26 cellular contexts compared by ENCODE assay signal in genomic region chr2:70496819-70497218, GRCh38.
DNase-seq lines count a peak whose midpoint lies in the region; ATAC-seq lines count a peak whose summit lies in the region.
"Had no signal": no experiment of that assay in that cellular context is flagged by ENCODE, and none has a peak within 500 bp of the region (broad histone marks: within the 10 kb centered on the region; RNA-seq: fewer than 3 reads in every experiment).

No MANE protein-coding gene starts in this region.

- no peak for ATAC-seq in GM21786 (IDR thresholded peaks at IDR 0.05; ENCODE audit: unreplicated experiment)
- ATAC-seq in HG03565 (IDR thresholded peaks at IDR 0.05; ENCODE audit: unreplicated experiment): no peak
- ATAC-seq: activated naive CD4-positive, alpha-beta T cell treated with anti-CD3 and anti-CD28 coated beads, Interleukin-2, amount 50 U/mL, for 72 hours; GM12878; lower lobe of right lung; right cardiac atrium had no signal

- DNase-seq in EL: peak; percentile 31
- peak; percentile 24 for DNase-seq in NCI-H226
- no peak for DNase-seq in epithelial cell of prostate (ENCODE audit: low read depth, low spot score)
- DNase-seq in stromal cell of bone marrow (ENCODE audit: low read depth): peak; percentile 18
- DNase-seq in stimulated activated naive CD4-positive, alpha-beta T cell treated with Interleukin-2 at 50 U/mL for 16 hours (lab: John Stamatoyannopoulos, UW): no peak
- DNase-seq: activated B cell treated with CpG ODN at 0.5 μM for 24 hours; activated CD4-positive, alpha-beta T cell treated with anti-CD3 and anti-CD28 coated beads, Interleukin-2, amount 10 ng/mL, durations not matched to agents 7 days and 5 days; activated effector memory CD4-positive, alpha-beta T cell treated with Interleukin-2 at 50 U/mL for 16 hours; amygdala; CD4-positive, alpha-beta memory T cell; HCEC 1CT; IMR-90; kidney; lower lobe of right lung; midbrain; naive B cell; NCI-H146; right cardiac atrium; RPMI8226; stimulated activated CD4-positive, alpha-beta T cell treated with anti-CD3 and anti-CD28 coated beads, Interleukin-4, amount 100 ng/mL, for 24 hours; T-helper 1 cell; transverse colon had no signal

- peak overlapping the region; percentile 35 for H3K27ac ChIP-seq in epithelial cell of prostate
- H3K27ac ChIP-seq: lower lobe of right lung, transverse colon had no signal

Comparison
In these comparisons a context has a peak if more than half of its experiments do, and no peak if none do; other contexts are left out.
1. DNase-seq: peak in EL (single experiment), NCI-H226 (single experiment) and stromal cell of bone marrow (single experiment); none in epithelial cell of prostate (single experiment) and stimulated activated naive CD4-positive, alpha-beta T cell treated with Interleukin-2 at 50 U/mL for 16 hours (single experiment).